8 cellular contexts compared by ENCODE assay signal in the genomic region with DNA sequence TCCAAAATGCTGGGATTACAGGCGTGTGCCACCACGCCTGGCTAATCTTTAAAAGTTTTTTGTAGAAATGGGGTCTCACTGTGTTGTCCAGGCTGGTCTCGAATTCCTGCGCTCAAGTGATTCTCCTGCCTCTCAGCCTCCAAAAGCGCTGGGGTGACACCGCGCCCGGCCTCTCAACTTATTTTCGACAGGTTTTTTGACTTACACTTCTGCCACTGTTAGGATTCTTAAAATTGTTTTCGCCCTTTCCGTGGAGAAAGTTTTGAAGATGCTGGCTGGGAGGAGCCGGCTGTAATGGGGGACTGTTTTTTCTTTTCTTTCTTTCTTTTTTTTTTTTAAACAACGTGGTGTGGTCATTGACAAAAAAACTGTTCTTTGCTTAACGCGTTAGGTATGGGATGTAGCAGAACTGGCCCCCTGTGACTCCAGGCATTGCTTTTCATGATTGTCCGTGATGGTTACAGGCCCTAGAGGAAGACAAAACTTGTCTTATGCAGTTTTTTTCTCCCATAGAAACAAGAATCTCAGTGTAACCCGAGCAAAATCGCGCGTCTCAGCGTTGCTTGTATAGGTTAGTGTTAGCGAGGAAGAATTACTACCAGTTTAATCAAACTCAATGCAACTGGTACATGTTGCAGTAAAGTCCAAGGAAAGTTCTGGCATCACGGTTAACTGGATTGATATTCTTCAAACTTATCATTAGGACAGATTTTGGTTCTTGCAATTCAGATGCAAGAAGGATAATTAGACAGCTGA. TPM values are rescaled to one million over a fixed set of nuclear protein-coding genes. Genes with fewer than 3 reads are reported as not detected.
A peak's percentile ranks its signal among the peaks of the same experiment; 100 is the strongest.
DNase-seq lines count a peak whose midpoint lies in the region; ATAC-seq, FAIRE-seq and TF ChIP-seq lines count a peak whose summit lies in the region.

No MANE protein-coding gene starts in this region.

- H3K36me3 ChIP-seq in HCT116 (ENCODE audit: control insufficient read depth in 1 of 2, insufficient read depth in 2 of 2, low read length in 2 of 2), result peaks cover 2 to 6% of the 10 kb centered on the region in 2 experiments; a peak in 1 of 4 replicates
- peaks cover 0 to 5% of the 10 kb centered on the region in 2 donors for H3K36me3 ChIP-seq in esophagus (ENCODE audit: control insufficient read depth in 2 of 2, insufficient read depth in 2 of 2, low read length in 1 of 2)

- H4K20me1 ChIP-seq in HCT116 (ENCODE audit: insufficient read depth), result peaks cover 16% of the 10 kb centered on the region; the same call in 1 of the 2 replicates

- 0 out of 5 replicates have a peak, but pooled peaks of 1 of the 2 experiments have one; percentile 1 for TF ChIP-seq RAD21 in A549 (conservative IDR thresholded peaks at IDR 0.05 in 1 of 2, IDR thresholded peaks at IDR 0.05 in 1 of 2)
- TF ChIP-seq RAD21 in HCT116 (IDR thresholded peaks at IDR 0.05; ENCODE audit: low read depth), result no peak

- no peaks in the 10 kb centered on the region for H3K27me3 ChIP-seq in HCT116 (ENCODE audit: insufficient read depth, low read length)
- no peaks in the 10 kb centered on the region for H3K27me3 ChIP-seq in esophagus (ENCODE audit: control insufficient read depth in 1 of 2, insufficient read depth in 2 of 2, low read length in 2 of 2)

- H3K4me1 Mint-ChIP-seq in activated CD4-positive, alpha-beta T cell treated with anti-CD3 and anti-CD28 coated beads, Interleukin-2, amount 10 ng/mL, durations not matched to agents 7 days and 5 days, result peaks cover 45% of the 10 kb centered on the region
- peaks cover 38% of the 10 kb centered on the region for H3K4me1 Mint-ChIP-seq in osteocyte (ENCODE audit: unreplicated experiment)

- no peak for FAIRE-seq in A549 (lab: Jason Lieb, UNC)

- H2AFZ ChIP-seq in HCT116 (ENCODE audit: low read depth, low read length, poor library complexity, severe bottlenecking), result no peak overlapping the region

- DNase-seq in A549 (ENCODE audit: low read depth in 1 of 2, low spot score in 1 of 2), result no peak
- DNase-seq in HCT116 (ENCODE audit: low read depth, low spot score), result no peak
- DNase-seq in activated CD4-positive, alpha-beta T cell treated with anti-CD3 and anti-CD28 coated beads, Interleukin-2, amount 10 ng/mL, durations not matched to agents 7 days and 5 days, result peak; percentile 32
- DNase-seq in osteocyte (ENCODE audit: extremely low spot score, unreplicated experiment), result no peak
- no peak for DNase-seq in NCI-H1694 treated with DMSO at 0.1 percent for 48 hours (lab: John Stamatoyannopoulos, UW)
- DNase-seq in cerebellar nuclear complex (lab: John Stamatoyannopoulos, UW), result no peak

- no peaks in the 10 kb centered on the region for H3K9me2 ChIP-seq in HCT116 (ENCODE audit: insufficient read depth)

- TF ChIP-seq CTCF in A549 (IDR thresholded peaks at IDR 0.05), result no peak
- no peak for TF ChIP-seq CTCF in HCT116 (IDR thresholded peaks at IDR 0.05 in 2 of 3, conservative IDR thresholded peaks at IDR 0.05 in 1 of 3; ENCODE audit: borderline replicate concordance in 1 of 3, insufficient read depth in 1 of 3, low read depth in 2 of 3, low read length in 2 of 3)
- TF ChIP-seq CTCF in osteocyte (IDR thresholded peaks at IDR 0.05), result no peak

- POLR2A ChIA-PET in A549 (lab: Yijun Ruan, JAX) (no interaction called here), HCT116 (lab: Charles Lee) (no interaction called here)
- POLR2A ChIA-PET in activated CD4-positive, alpha-beta T cell treated with anti-CD3 and anti-CD28 coated beads, Interleukin-2, amount 10 ng/mL, durations not matched to agents 7 days and 5 days (lab: Charles Lee), result no interaction called here

- H3K4me3 ChIP-seq in A549 (peak overlapping the region; percentile 96), HCT116 (replicated peaks in 1 of 2; ENCODE audit: low read depth in 1 of 2, low read length in 2 of 2) (peak overlapping the region; percentile 80 to 87), esophagus (ENCODE audit: low read depth in 1 of 2, low read length in 2 of 2) (peak overlapping the region; percentile 79 to 86)

- H3K79me2 ChIP-seq in HCT116 (ENCODE audit: insufficient read depth, low read length), result peaks cover 58% of the 10 kb centered on the region

- no peak for TF ChIP-seq POLR2A in A549 (IDR thresholded peaks at IDR 0.05; ENCODE audit: low read length)
- no peak for TF ChIP-seq POLR2A in HCT116 (IDR thresholded peaks at IDR 0.05; ENCODE audit: borderline replicate concordance, extremely low read depth, insufficient read depth, insufficient read length)

- no peaks in the 10 kb centered on the region for H3K27me3 Mint-ChIP-seq in activated CD4-positive, alpha-beta T cell treated with anti-CD3 and anti-CD28 coated beads, Interleukin-2, amount 10 ng/mL, durations not matched to agents 7 days and 5 days
- no peaks in the 10 kb centered on the region for H3K27me3 Mint-ChIP-seq in osteocyte (ENCODE audit: unreplicated experiment)

- TSS peak; percentile 74 for BruUV-seq in HCT116 (replicated peaks; lab: Mats Ljungman, UMichigan)

- ATAC-seq in A549, result no peak; a peak in 1 of 6 replicates
- no peak for ATAC-seq in HCT116
- ATAC-seq in HG02884 (IDR thresholded peaks at IDR 0.05; ENCODE audit: unreplicated experiment), result no peak

- H3K27ac Mint-ChIP-seq in activated CD4-positive, alpha-beta T cell treated with anti-CD3 and anti-CD28 coated beads, Interleukin-2, amount 10 ng/mL, durations not matched to agents 7 days and 5 days, result peak overlapping the region; percentile 94
- H3K27ac Mint-ChIP-seq in osteocyte (ENCODE audit: unreplicated experiment), result peak overlapping the region; percentile 92

- peak overlapping the region; percentile 91 for H3K9ac ChIP-seq in HCT116 (ENCODE audit: low read length)

- peak overlapping the region; percentile 95 to 98 for H3K27ac ChIP-seq in A549
- H3K27ac ChIP-seq in HCT116 (ENCODE audit: low read depth, low read length), result peak overlapping the region; percentile 94
- peak overlapping the region; percentile 95 to 99 for H3K27ac ChIP-seq in esophagus (ENCODE audit: low read depth in 2 of 2, low read length in 1 of 2)

- peak overlapping the region; percentile 82 for H3K4me3 Mint-ChIP-seq in activated CD4-positive, alpha-beta T cell treated with anti-CD3 and anti-CD28 coated beads, Interleukin-2, amount 10 ng/mL, durations not matched to agents 7 days and 5 days
- H3K4me3 Mint-ChIP-seq in osteocyte (ENCODE audit: unreplicated experiment), result peak overlapping the region; percentile 79

- peaks cover 31% of the 10 kb centered on the region for H3K4me1 ChIP-seq in A549
- H3K4me1 ChIP-seq in HCT116 (ENCODE audit: control insufficient read depth in 1 of 2, insufficient read depth in 2 of 2, low read length in 2 of 2), result peaks cover 21 to 37% of the 10 kb centered on the region in 2 experiments
- peaks cover 3% of the 10 kb centered on the region in 2 donors for H3K4me1 ChIP-seq in esophagus (ENCODE audit: control insufficient read depth in 2 of 2, insufficient read depth in 2 of 2, low read length in 1 of 2)

- intact Hi-C loops in HCT116 (cut with micrococcal nuclease), result no loop called here

- 2% methylated on average over 23 of the region's 23 CpGs for WGBS in A549 (ENCODE audit: missing lambda C conversion rate)
- 2% methylated on average over 23 of the region's 23 CpGs for WGBS in esophagus, 2 donors

- H3K36me3 Mint-ChIP-seq in activated CD4-positive, alpha-beta T cell treated with anti-CD3 and anti-CD28 coated beads, Interleukin-2, amount 10 ng/mL, durations not matched to agents 7 days and 5 days (ENCODE audit: low read depth), result peaks cover 28% of the 10 kb centered on the region
- peaks cover 4% of the 10 kb centered on the region for H3K36me3 Mint-ChIP-seq in osteocyte (ENCODE audit: unreplicated experiment)

- H3K9me3 Mint-ChIP-seq in activated CD4-positive, alpha-beta T cell treated with anti-CD3 and anti-CD28 coated beads, Interleukin-2, amount 10 ng/mL, durations not matched to agents 7 days and 5 days, result no peaks in the 10 kb centered on the region
- no peaks in the 10 kb centered on the region for H3K9me3 Mint-ChIP-seq in osteocyte (ENCODE audit: unreplicated experiment)

- peak overlapping the region; percentile 76 for H3K4me2 ChIP-seq in A549
- peak overlapping the region; percentile 97 for H3K4me2 ChIP-seq in HCT116 (ENCODE audit: low read length)

- no peak for TF ChIP-seq EP300 in A549 (IDR thresholded peaks at IDR 0.05)

- no peaks in the 10 kb centered on the region for H3K9me3 ChIP-seq in A549
- H3K9me3 ChIP-seq in HCT116 (ENCODE audit: control insufficient read depth in 1 of 2, insufficient read depth in 1 of 2, low read depth in 1 of 2, low read length in 2 of 2), result no peaks in the 10 kb centered on the region
- H3K9me3 ChIP-seq in esophagus (ENCODE audit: control insufficient read depth in 2 of 2, insufficient read depth in 1 of 2, low read depth in 1 of 2, low read length in 1 of 2), result no peaks in the 10 kb centered on the region

- CTCF ChIA-PET in A549 (lab: Yijun Ruan, JAX) (no interaction called here), HCT116 (lab: Charles Lee) (no interaction called here)
- CTCF ChIA-PET in activated CD4-positive, alpha-beta T cell treated with anti-CD3 and anti-CD28 coated beads, Interleukin-2, amount 10 ng/mL, durations not matched to agents 7 days and 5 days (lab: Charles Lee), result interaction anchor here (0.6 to 1.5 kb wide), 2 partner anchors 11 to 349 kb away, joined by 4 to 8 read pairs; no protein-coding TSS in a partner anchor

- RAD21 ChIA-PET in HCT116 (lab: Charles Lee; ENCODE audit: low non-redundant PET in 1 of 2, low total read pairs in 2 of 2, uncharacterized antibody in 2 of 2, unreplicated experiment in 2 of 2), result no interaction called here

RNA-seq across cellular contexts. Expression of a gene that starts 1.2 kb away (rescaled TPM):
- polyA plus RNA-seq in A549 (2011; rRNA removed) (446 and 516 TPM in 2 replicates), A549 (2017; fragmentation: RNase III; extraction: RNeasy Plus Mini Kit Qiagen cat#74134 plus additional on column Dnase treatment) (220 to 239 TPM (median 228 TPM) in 3 replicates), esophagus (100 to 1,000 TPM; 440 to 451 TPM)
- polyA plus RNA-seq in A549 (2012; cell fraction: cytosol; rRNA removed), result 334 and 374 TPM in 2 replicates
- 111 and 169 TPM in 2 replicates for polyA plus RNA-seq in A549 (2012; cell fraction: nucleus; rRNA removed)
- polyA minus RNA-seq in A549 (2011; rRNA and poly(A)+ RNA removed), result 144 and 149 TPM in 2 replicates
- total RNA-seq in HCT116 (2021; ENCODE audit: unreplicated experiment) (269 TPM), osteocyte (267 and 270 TPM in 2 replicates)
- polyA plus RNA-seq in HCT116 (2012), result 312 and 339 TPM in 2 replicates
- total RNA-seq in activated CD4-positive, alpha-beta T cell treated with anti-CD3 and anti-CD28 coated beads, Interleukin-2, amount 10 ng/mL, durations not matched to agents 7 days and 5 days, result 100 to 1,000 TPM; 170 to 187 TPM

RNA-seq across cellular contexts. Expression of a gene that starts 26.8 kb away (rescaled TPM):
- polyA plus RNA-seq in A549 (2011; rRNA removed), result 33.0 and 34.3 TPM in 2 replicates
- polyA plus RNA-seq in A549 (2012; cell fraction: cytosol; rRNA removed), result 12.3 and 13.4 TPM in 2 replicates
- polyA plus RNA-seq in A549 (2012; cell fraction: nucleus; rRNA removed), result 5.5 TPM in 2 replicates
- polyA plus RNA-seq in A549 (2017; fragmentation: RNase III; extraction: RNeasy Plus Mini Kit Qiagen cat#74134 plus additional on column Dnase treatment), result 12.9 to 14.0 TPM (median 13.2 TPM) in 3 replicates
- polyA minus RNA-seq in A549 (2011; rRNA and poly(A)+ RNA removed), result 17.2 and 17.6 TPM in 2 replicates
- 17.4 TPM for total RNA-seq in HCT116 (2021; ENCODE audit: unreplicated experiment)
- 12.0 and 13.3 TPM in 2 replicates for polyA plus RNA-seq in HCT116 (2012)
- total RNA-seq in activated CD4-positive, alpha-beta T cell treated with anti-CD3 and anti-CD28 coated beads, Interleukin-2, amount 10 ng/mL, durations not matched to agents 7 days and 5 days, result 10 to 100 TPM; 11.2 to 17.2 TPM
- 1 to 10 TPM; 9.2 to 9.6 TPM for polyA plus RNA-seq in esophagus
- total RNA-seq in osteocyte, result 23.0 and 27.7 TPM in 2 replicates
